ENCODE assay signal across 14 cellular contexts in the genomic region with DNA sequence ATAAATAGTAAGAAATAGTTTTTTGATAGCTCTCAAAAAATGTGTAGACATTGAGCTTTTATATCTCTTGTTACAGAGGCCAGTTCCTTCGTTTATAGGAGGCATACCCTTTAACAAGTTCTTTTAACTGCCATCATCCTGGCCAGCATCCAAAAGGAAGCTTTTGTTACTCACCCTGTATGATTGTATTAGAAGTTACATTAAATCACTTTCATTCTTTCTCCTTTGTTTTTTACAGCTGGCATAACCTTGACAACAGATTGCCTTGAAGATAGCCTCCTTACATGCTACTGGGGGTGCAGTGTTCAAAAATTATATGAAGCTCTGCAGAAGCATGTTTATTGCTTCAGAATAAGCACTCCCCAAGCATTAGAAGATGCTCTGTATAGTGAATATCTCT. TPM values are rescaled to one million over a fixed set of nuclear protein-coding genes. Genes with fewer than 3 reads are reported as not detected.
DNase-seq lines count a peak whose midpoint lies in the region; ATAC-seq, FAIRE-seq and TF ChIP-seq lines count a peak whose summit lies in the region.
"Had no signal": no experiment of that assay in that cellular context is flagged by ENCODE, and none has a peak within 500 bp of the region (broad histone marks: within the 10 kb centered on the region; RNA-seq: fewer than 3 reads in every experiment).

No MANE protein-coding gene starts in this region.

- no peaks in the 10 kb centered on the region for H3K27me3 ChIP-seq in bronchial epithelial cell (ENCODE audit: control insufficient read depth, insufficient read depth, low read length)
- H3K27me3 ChIP-seq in neuronal stem cell (ENCODE audit: control insufficient read depth in 3 of 3, insufficient read depth in 3 of 3, low read depth in 1 of 3, low read length in 3 of 3): no peaks in the 10 kb centered on the region
- no peaks in the 10 kb centered on the region for H3K27me3 ChIP-seq in Karpas-422 (ENCODE audit: low read length)
- H3K27me3 ChIP-seq: heart right ventricle, sigmoid colon had no signal

- H3K36me3 ChIP-seq in bronchial epithelial cell (ENCODE audit: control insufficient read depth, insufficient read depth, low read length): peaks cover 2% of the 10 kb centered on the region
- peaks cover 6 to 41% of the 10 kb centered on the region in 2 donors for H3K36me3 ChIP-seq in neuronal stem cell (replicated peaks in 1 of 2; ENCODE audit: control insufficient read depth in 2 of 2, insufficient read depth in 2 of 2, low read length in 2 of 2)
- no peaks in the 10 kb centered on the region; the same call in 1 of the 2 replicates for H3K36me3 ChIP-seq in Karpas-422 (ENCODE audit: insufficient read depth, low read length)

- FAIRE-seq in bronchial epithelial cell (lab: Jason Lieb, UNC): no peak

- ATAC-seq in HG03196 (IDR thresholded peaks at IDR 0.05; ENCODE audit: unreplicated experiment): no peak
- ATAC-seq: activated T-cell treated with anti-CD3 and anti-CD28 coated beads, Interleukin-2, amount 50 U/mL, for 72 hours; effector memory CD8-positive, alpha-beta T cell; heart right ventricle; left lobe of liver had no signal

- no peak overlapping the region for H4K8ac ChIP-seq in neuronal stem cell (ENCODE audit: low read depth, low read length)

- H3K4me1 ChIP-seq in neuronal stem cell (ENCODE audit: control insufficient read depth in 2 of 2, insufficient read depth in 1 of 2, low read depth in 1 of 2, low read length in 2 of 2): peaks cover 3 to 8% of the 10 kb centered on the region in 2 donors
- H3K4me1 ChIP-seq in Karpas-422 (ENCODE audit: low read length): peaks cover 14% of the 10 kb centered on the region

- H3K9ac ChIP-seq in neuronal stem cell (ENCODE audit: low read depth, low read length, poor library complexity) (no peak overlapping the region), Karpas-422 (ENCODE audit: low read length) (no peak overlapping the region)

- no peak overlapping the region for H2AK5ac ChIP-seq in neuronal stem cell (ENCODE audit: low read depth, low read length)

- no peaks in the 10 kb centered on the region for H3K9me2 ChIP-seq in Karpas-422 (replicated peaks; ENCODE audit: insufficient read depth, low read length)

- no peak overlapping the region for H3K4me3 ChIP-seq in bronchial epithelial cell (ENCODE audit: low read depth, low read length)
- no peak overlapping the region for H3K4me3 ChIP-seq in neuronal stem cell (ENCODE audit: low read length in 2 of 2)
- H3K4me3 ChIP-seq in Karpas-422 (ENCODE audit: low read length): no peak overlapping the region
- H3K4me3 ChIP-seq: heart right ventricle, sigmoid colon had no signal

- H2AFZ ChIP-seq in neuronal stem cell (ENCODE audit: low read length): no peak overlapping the region
- no peak overlapping the region for H2AFZ ChIP-seq in Karpas-422 (ENCODE audit: low read length)

- no peak overlapping the region for H3K27ac ChIP-seq in neuronal stem cell (replicated peaks; ENCODE audit: low read length)
- H3K27ac ChIP-seq in Karpas-422 (ENCODE audit: low read length): no peak overlapping the region
- H3K27ac ChIP-seq: heart right ventricle had no signal

- no peak overlapping the region for H3K18ac ChIP-seq in neuronal stem cell (ENCODE audit: low read length)

- H3K4me2 ChIP-seq in neuronal stem cell (ENCODE audit: insufficient read depth, low read length, poor library complexity, severe bottlenecking) (no peak overlapping the region), Karpas-422 (ENCODE audit: low read depth, low read length, poor library complexity, severe bottlenecking) (no peak overlapping the region)

- peaks cover 7% of the 10 kb centered on the region for H3K79me2 ChIP-seq in Karpas-422 (ENCODE audit: low read length)

- no peak overlapping the region for H2BK120ac ChIP-seq in neuronal stem cell (ENCODE audit: low read depth, low read length)

- no peaks in the 10 kb centered on the region for H4K20me1 ChIP-seq in Karpas-422 (ENCODE audit: insufficient read depth, low read depth, low read length)

- no peak overlapping the region for H2BK5ac ChIP-seq in neuronal stem cell (ENCODE audit: low read length)

- no CpG with 5 or more reads among the region's 1 CpG for WGBS in neuronal stem cell (ENCODE audit: extremely low coverage in 2 of 2, insufficient read length in 2 of 2, insufficient replicate concordance in 1 of 2), 2 donors

- H3K4ac ChIP-seq in neuronal stem cell (ENCODE audit: low read length): no peak overlapping the region

- no peaks in the 10 kb centered on the region for H3K9me3 ChIP-seq in neuronal stem cell (replicated peaks in 1 of 2; ENCODE audit: control insufficient read depth in 2 of 2, insufficient read depth in 1 of 2, low read depth in 1 of 2, low read length in 2 of 2)
- H3K9me3 ChIP-seq in Karpas-422 (ENCODE audit: low read length): no peaks in the 10 kb centered on the region
- H3K9me3 ChIP-seq: heart right ventricle, sigmoid colon had no signal

- no peak overlapping the region for H4K91ac ChIP-seq in neuronal stem cell (ENCODE audit: low read depth, low read length, poor library complexity)

- TF ChIP-seq CTCF in bronchial epithelial cell (IDR thresholded peaks at IDR 0.05; ENCODE audit: insufficient read depth, low read length, severe bottlenecking): no peak

- H3K14ac ChIP-seq in neuronal stem cell (ENCODE audit: low read length): no peak overlapping the region

- H3K79me1 ChIP-seq in neuronal stem cell (ENCODE audit: low read depth, low read length): no peaks in the 10 kb centered on the region

- H3K23ac ChIP-seq in neuronal stem cell (ENCODE audit: low read depth, low read length, poor library complexity): no peak overlapping the region

- peak; percentile 75 for DNase-seq in EL
- peak; percentile 28 for DNase-seq in LoVo (ENCODE audit: low spot score)
- peak; percentile 58 for DNase-seq in bronchial epithelial cell (ENCODE audit: low read depth)
- peak; percentile 16 for DNase-seq in myocyte (ENCODE audit: low read depth)
- DNase-seq in neuronal stem cell (ENCODE audit: low spot score): no peak
- no peak for DNase-seq in Karpas-422
- DNase-seq: activated T-cell treated with anti-CD3 and anti-CD28 coated beads, Interleukin-2, amount 50 U/mL, for 72 hours; CD4-positive, CD25-positive, alpha-beta regulatory T cell; effector memory CD8-positive, alpha-beta T cell; heart right ventricle; NCI-H2029; sigmoid colon had no signal

- H2BK12ac ChIP-seq in neuronal stem cell (ENCODE audit: low read length): no peak overlapping the region

- no peak overlapping the region for H2BK15ac ChIP-seq in neuronal stem cell (ENCODE audit: low read length)

RNA-seq across cellular contexts. Expression of a gene that starts 20.1 kb away (rescaled TPM):
- total RNA-seq in bronchial epithelial cell (19.7 and 20.6 TPM in 2 replicates), myocyte (13.7 and 20.8 TPM in 2 replicates)
- polyA plus RNA-seq in myocyte (2012): 12.0 TPM
- 18.5 TPM for polyA plus RNA-seq in neuronal stem cell (2013, experiment 1 of 2)
- polyA plus RNA-seq in neuronal stem cell (2013, experiment 2 of 2): 20.2 TPM
- total RNA-seq in Karpas-422 (2014; rRNA removed; shearing (Covaris generic); ENCODE audit: low replicate concordance): 8.8 and 25.9 TPM in 2 replicates

RNA-seq across cellular contexts. Expression of a gene that starts 37.1 kb away (rescaled TPM):
- total RNA-seq in bronchial epithelial cell (12.9 and 13.4 TPM in 2 replicates), myocyte (41.3 and 83.2 TPM in 2 replicates)
- 25.3 TPM for polyA plus RNA-seq in myocyte (2012)
- polyA plus RNA-seq in neuronal stem cell (2013, experiment 1 of 2): 5.1 TPM
- 6.0 TPM for polyA plus RNA-seq in neuronal stem cell (2013, experiment 2 of 2)
- 77.2 and 94.7 TPM in 2 replicates for total RNA-seq in Karpas-422 (2014; rRNA removed; shearing (Covaris generic); ENCODE audit: low replicate concordance)

RNA-seq across cellular contexts. Expression of a gene that starts 41.0 kb away (rescaled TPM):
- total RNA-seq in bronchial epithelial cell (55.0 and 74.5 TPM in 2 replicates), myocyte (81.7 and 108 TPM in 2 replicates)
- polyA plus RNA-seq in myocyte (2012): 24.5 TPM
- 54.7 TPM for polyA plus RNA-seq in neuronal stem cell (2013, experiment 1 of 2)
- 55.2 TPM for polyA plus RNA-seq in neuronal stem cell (2013, experiment 2 of 2)
- 35.9 and 81.8 TPM in 2 replicates for total RNA-seq in Karpas-422 (2014; rRNA removed; shearing (Covaris generic); ENCODE audit: low replicate concordance)

Comparison
In these comparisons a context has a peak if more than half of its experiments do, and no peak if none do; other contexts are left out.
1. DNase-seq: peak in EL (single experiment), LoVo (single experiment), bronchial epithelial cell (single experiment) and myocyte (single experiment); none in neuronal stem cell (single experiment) and Karpas-422 (single experiment).